In genomic region chr10:22133640-22134624, GRCh38 we compare ENCODE assay signal across 9 cellular contexts.
DNase-seq lines count a peak whose midpoint lies in the region; ATAC-seq and TF ChIP-seq lines count a peak whose summit lies in the region.
"Had no signal": no experiment of that assay in that cellular context is flagged by ENCODE, and none has a peak within 500 bp of the region (broad histone marks: within the 10 kb centered on the region; RNA-seq: fewer than 3 reads in every experiment).

No MANE protein-coding gene starts in this region.

- H3K27me3 Mint-ChIP-seq in endothelial cell (ENCODE audit: unreplicated experiment) = peaks cover 1% of the 10 kb centered on the region
- no peaks in the 10 kb centered on the region for H3K27me3 Mint-ChIP-seq in nephron progenitor cell (ENCODE audit: low read depth, poor library complexity)

- no peak overlapping the region for H3K4me3 Mint-ChIP-seq in endothelial cell (ENCODE audit: unreplicated experiment)
- H3K4me3 Mint-ChIP-seq in nephron progenitor cell = no peak overlapping the region

- H3K4me1 ChIP-seq in Loucy (ENCODE audit: insufficient read depth, low read length, poor library complexity, severe bottlenecking) (peaks cover 60% of the 10 kb centered on the region), tibial artery (no peaks in the 10 kb centered on the region), ascending aorta (no peaks in the 10 kb centered on the region)

- peak overlapping the region; percentile 13; the same call in 1 of the 2 replicates for H2AFZ ChIP-seq in Loucy (ENCODE audit: low read length)

- H3F3A ChIP-seq in Loucy (ENCODE audit: low read depth) = peaks cover 12% of the 10 kb centered on the region

- H3K79me2 ChIP-seq in Loucy (ENCODE audit: insufficient read depth, low read length) = no peaks in the 10 kb centered on the region

- DNase-seq in GF-D8 (lab: John Stamatoyannopoulos, UW) (peak; percentile 95), endothelial cell (ENCODE audit: low spot score) (no peak), activated T-cell treated with anti-CD3 and anti-CD28 coated beads for 4 hours (no peak), tibial artery (no peak), nephron progenitor cell (no peak), ascending aorta (ENCODE audit: low spot score in 2 of 2) (no peak)
- DNase-seq: SHP77 treated with DMSO at 0.1 percent for 48 hours had no signal

- peak overlapping the region; percentile 71 for H3K4me2 ChIP-seq in Loucy (ENCODE audit: low read depth, low read length, poor library complexity, severe bottlenecking)

- ATAC-seq in GM21360 (IDR thresholded peaks at IDR 0.05; ENCODE audit: unreplicated experiment) = peak; percentile 64

- TF ChIP-seq CTCF in Loucy (conservative IDR thresholded peaks at IDR 0.05; ENCODE audit: low read length) (no peak), endothelial cell (IDR thresholded peaks at IDR 0.05; ENCODE audit: unreplicated experiment) (no peak), tibial artery (IDR thresholded peaks at IDR 0.05) (no peak), nephron progenitor cell (IDR thresholded peaks at IDR 0.05) (no peak), ascending aorta (IDR thresholded peaks at IDR 0.05) (no peak)

- H3K27ac ChIP-seq in tibial artery (no peak overlapping the region), ascending aorta (no peak overlapping the region)

- no peaks in the 10 kb centered on the region for H3K9me2 ChIP-seq in Loucy (replicated peaks; ENCODE audit: low read depth, low read length)

- H3K4me1 Mint-ChIP-seq in endothelial cell (ENCODE audit: unreplicated experiment) = peaks cover 16% of the 10 kb centered on the region
- peaks cover 41% of the 10 kb centered on the region for H3K4me1 Mint-ChIP-seq in nephron progenitor cell

- intact Hi-C loops in tibial artery (cut with DNase I; ENCODE audit: low total_unique reads) = no loop called here
- intact Hi-C loops in ascending aorta (cut with DNase I) = no loop called here

- H4K20me1 ChIP-seq in Loucy (ENCODE audit: insufficient read depth, low read length, poor library complexity, severe bottlenecking) = no peaks in the 10 kb centered on the region

- H3K9ac ChIP-seq in Loucy (ENCODE audit: low read depth, low read length, poor library complexity, severe bottlenecking) = peak overlapping the region; percentile 63

- H3K27ac Mint-ChIP-seq in endothelial cell (ENCODE audit: unreplicated experiment) (peak overlapping the region; percentile 15), nephron progenitor cell (no peak overlapping the region)

- H3K27me3 ChIP-seq in Loucy (ENCODE audit: insufficient read depth, low read length, poor library complexity, severe bottlenecking) (no peaks in the 10 kb centered on the region), tibial artery (no peaks in the 10 kb centered on the region), ascending aorta (no peaks in the 10 kb centered on the region)

- H3K9me3 Mint-ChIP-seq in endothelial cell (ENCODE audit: unreplicated experiment) = no peaks in the 10 kb centered on the region
- H3K9me3 Mint-ChIP-seq in nephron progenitor cell = peaks cover 18% of the 10 kb centered on the region

- no peaks in the 10 kb centered on the region for H3K36me3 Mint-ChIP-seq in endothelial cell (ENCODE audit: low read depth, unreplicated experiment)
- H3K36me3 Mint-ChIP-seq in nephron progenitor cell (ENCODE audit: low read depth) = peaks cover 8% of the 10 kb centered on the region

- peak overlapping the region; percentile 57 for H3K4me3 ChIP-seq in Loucy (ENCODE audit: low read length, poor library complexity, severe bottlenecking)
- H3K4me3 ChIP-seq in tibial artery = no peak overlapping the region
- no peak overlapping the region for H3K4me3 ChIP-seq in ascending aorta

- H3K36me3 ChIP-seq in Loucy (ENCODE audit: insufficient read depth, low read length) = no peaks in the 10 kb centered on the region
- H3K36me3 ChIP-seq in tibial artery = no peaks in the 10 kb centered on the region
- H3K36me3 ChIP-seq in ascending aorta = no peaks in the 10 kb centered on the region

- H3K9me3 ChIP-seq in Loucy (ENCODE audit: insufficient read depth, low read depth, low read length) (no peaks in the 10 kb centered on the region), tibial artery (no peaks in the 10 kb centered on the region), ascending aorta (no peaks in the 10 kb centered on the region)
